Comparison of ENCODE assay signal across 24 cellular contexts in genomic region chr15:95051881-95052280, GRCh38.
"Had no signal": no experiment of that assay in that cellular context is flagged by ENCODE, and none has a peak within 500 bp of the region (broad histone marks: within the 10 kb centered on the region; RNA-seq: fewer than 3 reads in every experiment).

No MANE protein-coding gene starts in this region.

- H3K27me3 ChIP-seq: esophagus squamous epithelium, gastrocnemius medialis, right atrium auricular region, upper lobe of left lung had no signal

- H3K27ac ChIP-seq: coronary artery, esophagus squamous epithelium, gastrocnemius medialis, prostate gland, right atrium auricular region, upper lobe of left lung had no signal

- H3K4me3 ChIP-seq: coronary artery, esophagus squamous epithelium, gastrocnemius medialis, prostate gland, right atrium auricular region, upper lobe of left lung had no signal

- ATAC-seq: activated CD4-positive, alpha-beta T cell treated with anti-CD3 and anti-CD28 coated beads for 36 hours; activated T-cell treated with anti-CD3 and anti-CD28 coated beads, Interleukin-2, amount 50 U/mL, for 4 hours; gastrocnemius medialis; left ventricle myocardium superior; natural killer cell; stimulated activated naive CD8-positive, alpha-beta T cell treated with anti-CD3 and anti-CD28 coated beads, Interleukin-15, Interleukin-2, amounts not matched to agents 100 U/mL and 50 U/mL, for 24 hours had no signal

- H3K9me3 ChIP-seq: gastrocnemius medialis, prostate gland had no signal

- H3K36me3 ChIP-seq: esophagus squamous epithelium, gastrocnemius medialis, prostate gland, right atrium auricular region, upper lobe of left lung had no signal

- H3K4me1 ChIP-seq: esophagus squamous epithelium, gastrocnemius medialis, prostate gland, right atrium auricular region, upper lobe of left lung had no signal

- DNase-seq: activated B cell treated with CpG ODN at 0.5 μM for 24 hours; activated CD4-positive, alpha-beta T cell treated with anti-CD3 and anti-CD28 coated beads for 36 hours; activated CD4-positive, alpha-beta T cell treated with anti-CD3 and anti-CD28 coated beads, Interleukin-2, amount 50 U/mL, for 48 hours; activated CD8-positive, alpha-beta memory T cell treated with anti-CD3 and anti-CD28 coated beads, Interleukin-2, amount 50 U/mL, for 48 hours; activated naive CD4-positive, alpha-beta T cell treated with Interleukin-2 at 50 U/mL for 16 hours; activated naive CD8-positive, alpha-beta T cell treated with anti-CD3 and anti-CD28 coated beads for 36 hours; activated T-cell treated with anti-CD3 and anti-CD28 coated beads, Interleukin-2, amount 50 U/mL, for 4 hours; amniotic stem cell; cerebellar nuclear complex; endodermal cell; esophagus squamous epithelium; gastrocnemius medialis; hippocampal formation; left ventricle myocardium superior; mammary epithelial cell; natural killer cell; stimulated activated CD4-positive, alpha-beta T cell treated with anti-CD3 and anti-CD28 coated beads, Interleukin-12 subunit alpha, Interleukin-12 subunit beta, amount 100 ng/mL, for 4 hours; stimulated activated CD4-positive, alpha-beta T cell treated with anti-CD3 and anti-CD28 coated beads, Interleukin-4, amount 100 ng/mL, for 4 hours; stimulated activated naive CD8-positive, alpha-beta T cell treated with anti-CD3 and anti-CD28 coated beads, Interleukin-15, Interleukin-2, amounts not matched to agents 100 U/mL and 50 U/mL, for 24 hours; T1000; upper lobe of left lung had no signal
